27 cellular contexts compared by ENCODE assay signal in genomic region chr18:7855051-7855450, GRCh38.
DNase-seq lines count a peak whose midpoint lies in the region; ATAC-seq and TF ChIP-seq lines count a peak whose summit lies in the region.
"Had no signal": no experiment of that assay in that cellular context is flagged by ENCODE, and none has a peak within 500 bp of the region (broad histone marks: within the 10 kb centered on the region; RNA-seq: fewer than 3 reads in every experiment).

No MANE protein-coding gene starts in this region.

- H3K36me3 ChIP-seq in heart left ventricle = no peaks in the 10 kb centered on the region
- H3K36me3 ChIP-seq: brain microvascular endothelial cell, esophagus squamous epithelium had no signal

- H3K9me3 ChIP-seq in heart left ventricle = peaks cover 0 to 10% (median 0%) of the 10 kb centered on the region in 12 donors
- H3K9me3 ChIP-seq: esophagus squamous epithelium, SK-N-SH had no signal

- TF ChIP-seq CTCF in heart left ventricle (IDR thresholded peaks at IDR 0.05) = no peak

- intact Hi-C loops in heart left ventricle (cut with DNase I) = loop anchor here in 3 of 10 donors (5.0 to 10.0 kb wide), 2 partner anchors 43 to 60 kb away; no protein-coding TSS in a partner anchor

- no peaks in the 10 kb centered on the region for H3K27me3 ChIP-seq in heart left ventricle
- H3K27me3 ChIP-seq: brain microvascular endothelial cell, esophagus squamous epithelium had no signal

- TF ChIP-seq POLR2A in heart left ventricle (IDR thresholded peaks at IDR 0.05) = no peak

- ATAC-seq in heart left ventricle = peak; percentile 92 to 98 (median 96)
- ATAC-seq: activated naive CD4-positive, alpha-beta T cell treated with anti-CD3 and anti-CD28 coated beads, Interleukin-2, amount 50 U/mL, for 72 hours; K562; sciatic nerve had no signal

- peaks cover 0 to 61% (median 22%) of the 10 kb centered on the region in 12 donors for H3K4me1 ChIP-seq in heart left ventricle
- H3K4me1 ChIP-seq: esophagus squamous epithelium had no signal

- peak overlapping the region in 10 of 12 donors; percentile 5 to 79 (median 52) for H3K27ac ChIP-seq in heart left ventricle
- H3K27ac ChIP-seq: brain microvascular endothelial cell, esophagus squamous epithelium had no signal

- no peak overlapping the region for H3K4me3 ChIP-seq in heart left ventricle
- H3K4me3 ChIP-seq: esophagus squamous epithelium, K562 had no signal

- DNase-seq in NCI-H1417 (lab: John Stamatoyannopoulos, UW) (peak; percentile 49 to 80 (median 52)), NCI-H2171 treated with DMSO at 0.1 percent for 48 hours (lab: John Stamatoyannopoulos, UW) (peak; percentile 68), heart left ventricle (peak in 4 of 5 donors; percentile 32 to 57 (median 42)), putamen (ENCODE audit: low spot score) (peak; percentile 27), NCI-H1694 (lab: John Stamatoyannopoulos, UW) (no peak), hypothalamus (lab: John Stamatoyannopoulos, UW) (no peak), DMS 273 treated with DMSO at 0.1 percent for 48 hours (lab: John Stamatoyannopoulos, UW) (no peak), DMS 273 (lab: John Stamatoyannopoulos, UW; ENCODE audit: unreplicated experiment) (no peak)
- DNase-seq: activated B cell treated with CpG ODN at 0.5 μM for 24 hours; activated CD4-positive, alpha-beta T cell treated with anti-CD3 and anti-CD28 coated beads, Interleukin-2, amount 10 ng/mL, durations not matched to agents 7 days and 5 days; activated effector memory CD4-positive, alpha-beta T cell treated with Interleukin-2 at 50 U/mL for 16 hours; activated T-cell treated with anti-CD3 and anti-CD28 coated beads, Interleukin-2, amount 50 U/mL, for 1 hour; amygdala; brain microvascular endothelial cell; C1 segment of cervical spinal cord; DMS79 treated with DMSO at 0.1 percent for 48 hours; esophagus squamous epithelium; GF-D8; GOT3; NCI-H1092 treated with DMSO at 0.1 percent for 48 hours; NCI-H446 treated with DMSO at 0.1 percent for 48 hours; NK-92 treated with Interleukin-12 subunit alpha and Interleukin-12 subunit beta, amount 100 ng/mL, for 24 hours; SK-N-SH; stimulated activated CD4-positive, alpha-beta T cell treated with anti-CD3 and anti-CD28 coated beads, Interleukin-4, amount 100 ng/mL, for 4 hours had no signal

Comparison
In these comparisons a context has a peak if more than half of its experiments do, and no peak if none do; other contexts are left out.
1. DNase-seq: peak in NCI-H1417 (3 of 3), NCI-H2171 treated with DMSO at 0.1 percent for 48 hours (single experiment), heart left ventricle (4 of 5) and putamen (single experiment); none in NCI-H1694 (single experiment), hypothalamus (0 of 51), DMS 273 treated with DMSO at 0.1 percent for 48 hours (single experiment) and DMS 273 (single experiment).